ENCODE assay signal across 8 cellular contexts in the genomic region with DNA sequence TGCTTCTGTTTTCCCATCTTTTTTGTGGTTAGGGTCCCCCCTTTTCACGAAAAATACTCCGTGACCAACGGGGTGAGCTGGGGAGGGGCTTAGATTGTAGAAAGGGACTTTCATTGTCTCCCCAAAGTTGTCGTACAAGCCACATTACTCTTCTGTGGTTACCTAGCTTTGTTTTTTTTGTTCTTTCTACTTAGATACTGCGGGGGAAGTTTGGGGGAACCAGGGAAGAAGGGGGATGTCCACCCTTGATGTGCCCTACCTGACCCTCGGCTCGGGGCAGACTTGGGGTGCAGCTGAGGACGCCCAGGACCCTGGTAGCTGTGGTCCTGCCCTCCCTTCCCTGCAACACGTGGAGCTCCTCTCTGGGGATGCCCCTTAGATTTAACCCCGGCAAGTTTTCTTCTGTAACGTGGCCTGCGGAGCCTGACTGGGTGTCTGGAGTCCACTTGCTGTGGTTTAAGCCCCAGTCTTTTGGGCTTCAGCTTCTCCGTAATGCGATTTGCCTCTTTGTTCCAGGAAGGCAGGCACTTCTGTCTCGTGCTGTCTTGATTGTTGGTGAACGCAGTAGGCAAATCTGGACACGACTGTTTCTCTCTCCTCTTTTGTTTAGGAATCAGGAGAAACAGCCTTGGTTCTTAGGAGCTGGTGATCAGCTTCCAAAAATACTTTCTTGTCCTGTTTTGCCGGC. TPM values are rescaled to one million over a fixed set of nuclear protein-coding genes. Genes with fewer than 3 reads are reported as not detected.
DNase-seq lines count a peak whose midpoint lies in the region; ATAC-seq and TF ChIP-seq lines count a peak whose summit lies in the region.

No MANE protein-coding gene starts in this region.

- intact Hi-C loops in MCF 10A (cut with micrococcal nuclease) = loop anchor here (1.0 to 5.0 kb wide), 2 partner anchors 76 to 77 kb away; no protein-coding TSS in a partner anchor

- peak; percentile 15 to 76 (median 59) for DNase-seq in CD8-positive, alpha-beta memory T cell
- DNase-seq in T-helper 2 cell treated with Interferon-gamma antibody and Interleukin-4, amounts not matched to agents 5 μg/mL and 100 μg/mL, for 36 hours (ENCODE audit: low spot score) = peak; percentile 33
- peak; percentile 47 for DNase-seq in MCF 10A (ENCODE audit: unreplicated experiment)
- DNase-seq in iPS-NIHi7 (ENCODE audit: extremely low spot score) = peak; percentile 45
- peak; percentile 33 for DNase-seq in stimulated activated CD4-positive, alpha-beta T cell treated with anti-CD3 and anti-CD28 coated beads, Interleukin-12 subunit alpha, Interleukin-12 subunit beta, amount 100 ng/mL, for 4 hours

- H3K27me3 Mint-ChIP-seq in CD8-positive, alpha-beta memory T cell = peaks cover 0 to 5% of the 10 kb centered on the region in 2 donors
- peaks cover 5% of the 10 kb centered on the region for H3K27me3 Mint-ChIP-seq in T-helper 2 cell treated with Interferon-gamma antibody and Interleukin-4, amounts not matched to agents 5 μg/mL and 100 μg/mL, for 36 hours (ENCODE audit: low read depth)
- H3K27me3 Mint-ChIP-seq in MCF 10A (ENCODE audit: insufficient read depth, unreplicated experiment) = no peaks in the 10 kb centered on the region

- peak overlapping the region; percentile 90 for H3K27ac ChIP-seq in CD8-positive, alpha-beta memory T cell (ENCODE audit: low read depth, low read length)
- peak overlapping the region; percentile 54; the same call in 1 of the 2 replicates for H3K27ac ChIP-seq in HUES6 (ENCODE audit: low read depth, low read length)

- no peaks in the 10 kb centered on the region for H3K9me3 Mint-ChIP-seq in CD8-positive, alpha-beta memory T cell
- H3K9me3 Mint-ChIP-seq in T-helper 2 cell treated with Interferon-gamma antibody and Interleukin-4, amounts not matched to agents 5 μg/mL and 100 μg/mL, for 36 hours = no peaks in the 10 kb centered on the region
- H3K9me3 Mint-ChIP-seq in MCF 10A (ENCODE audit: unreplicated experiment) = no peaks in the 10 kb centered on the region

- H3K4me1 Mint-ChIP-seq in CD8-positive, alpha-beta memory T cell = peaks cover 38 to 55% (median 50%) of the 10 kb centered on the region in 3 donors
- H3K4me1 Mint-ChIP-seq in T-helper 2 cell treated with Interferon-gamma antibody and Interleukin-4, amounts not matched to agents 5 μg/mL and 100 μg/mL, for 36 hours (ENCODE audit: low read depth) = peaks cover 39% of the 10 kb centered on the region
- H3K4me1 Mint-ChIP-seq in MCF 10A (ENCODE audit: insufficient read depth, unreplicated experiment) = peaks cover 23% of the 10 kb centered on the region

- no peaks in the 10 kb centered on the region for H3K27me3 ChIP-seq in CD8-positive, alpha-beta memory T cell (ENCODE audit: insufficient read depth, low read length, poor library complexity, severe bottlenecking)
- H3K27me3 ChIP-seq in HUES6 (ENCODE audit: control insufficient read depth, insufficient read depth, low read length) = no peaks in the 10 kb centered on the region

- peak overlapping the region; percentile 93 to 99 (median 97) for H3K4me3 Mint-ChIP-seq in CD8-positive, alpha-beta memory T cell
- peak overlapping the region; percentile 99 for H3K4me3 Mint-ChIP-seq in T-helper 2 cell treated with Interferon-gamma antibody and Interleukin-4, amounts not matched to agents 5 μg/mL and 100 μg/mL, for 36 hours
- H3K4me3 Mint-ChIP-seq in MCF 10A (ENCODE audit: unreplicated experiment) = peak overlapping the region; percentile 87

- TF ChIP-seq CTCF in MCF 10A (IDR thresholded peaks at IDR 0.05; ENCODE audit: unreplicated experiment) = no peak

- no peaks in the 10 kb centered on the region for H3K36me3 ChIP-seq in CD8-positive, alpha-beta memory T cell (ENCODE audit: insufficient read depth, low read length)
- H3K36me3 ChIP-seq in HUES6 (ENCODE audit: control insufficient read depth, insufficient read depth, low read length) = no peaks in the 10 kb centered on the region

- peaks cover 0 to 20% (median 4%) of the 10 kb centered on the region in 3 donors for H3K36me3 Mint-ChIP-seq in CD8-positive, alpha-beta memory T cell
- H3K36me3 Mint-ChIP-seq in T-helper 2 cell treated with Interferon-gamma antibody and Interleukin-4, amounts not matched to agents 5 μg/mL and 100 μg/mL, for 36 hours (ENCODE audit: low read depth) = peaks cover 31% of the 10 kb centered on the region
- H3K36me3 Mint-ChIP-seq in MCF 10A (ENCODE audit: insufficient read depth, unreplicated experiment) = peaks cover 4% of the 10 kb centered on the region

- H3K9me3 ChIP-seq in CD8-positive, alpha-beta memory T cell (ENCODE audit: low read length) = no peaks in the 10 kb centered on the region
- H3K9me3 ChIP-seq in HUES6 (ENCODE audit: control insufficient read depth, insufficient read depth, low read depth, low read length) = no peaks in the 10 kb centered on the region

- H3K9ac ChIP-seq in HUES6 (ENCODE audit: low read length) = peak overlapping the region; percentile 85

- H3K4me1 ChIP-seq in CD8-positive, alpha-beta memory T cell (ENCODE audit: insufficient read depth, low read length) = peaks cover 27% of the 10 kb centered on the region
- H3K4me1 ChIP-seq in HUES6 (ENCODE audit: control insufficient read depth, insufficient read depth, low read length) = peaks cover 10% of the 10 kb centered on the region

- no TSS peak for BruUV-seq in MCF 10A (replicated peaks; lab: Mats Ljungman, UMichigan)

- H3K27ac Mint-ChIP-seq in CD8-positive, alpha-beta memory T cell = peak overlapping the region; percentile 97 to 100 (median 99)
- peak overlapping the region; percentile 98 for H3K27ac Mint-ChIP-seq in T-helper 2 cell treated with Interferon-gamma antibody and Interleukin-4, amounts not matched to agents 5 μg/mL and 100 μg/mL, for 36 hours
- H3K27ac Mint-ChIP-seq in MCF 10A (ENCODE audit: low read depth, unreplicated experiment) = peak overlapping the region; percentile 92

- peak overlapping the region; percentile 68 for H3K4me3 ChIP-seq in CD8-positive, alpha-beta memory T cell (ENCODE audit: low read length)
- H3K4me3 ChIP-seq in HUES6 (ENCODE audit: low read depth, low read length) = peak overlapping the region; percentile 78

- POLR2A ChIA-PET in CD8-positive, alpha-beta memory T cell (lab: Charles Lee) = interaction anchor here (0.7 to 1.5 kb wide), 2 partner anchors 9 to 62 kb away, joined by 5 to 17 read pairs; a partner anchor contains a TSS
- POLR2A ChIA-PET in MCF 10A (lab: Yijun Ruan, JAX) = interaction anchor here (0.7 to 3.7 kb wide), 18 partner anchors 9 to 307 kb away, joined by 3 to 32 read pairs (median 5); a partner anchor contains a TSS

- ATAC-seq in GM18502 (IDR thresholded peaks at IDR 0.05; ENCODE audit: poor library complexity, unreplicated experiment) (no peak), HG03520 (IDR thresholded peaks at IDR 0.05; ENCODE audit: unreplicated experiment) (no peak)

- CTCF ChIA-PET in CD8-positive, alpha-beta memory T cell (lab: Charles Lee) = interaction anchor here (1.2 to 1.6 kb wide), 4 partner anchors 10 to 83 kb away, joined by 3 to 5 read pairs (median 4); no protein-coding TSS in a partner anchor
- CTCF ChIA-PET in MCF 10A (lab: Yijun Ruan, JAX) = interaction anchor here (0.5 to 1.3 kb wide), 5 partner anchors 45 to 156 kb away, joined by 3 to 11 read pairs (median 3); no protein-coding TSS in a partner anchor

RNA-seq across cellular contexts. Expression of a gene that starts 0.9 kb away (rescaled TPM):
- total RNA-seq in CD8-positive, alpha-beta memory T cell = 10 to 100 TPM; 64.6 to 64.8 TPM
- 9.9 TPM for polyA plus RNA-seq in CD8-positive, alpha-beta memory T cell
- total RNA-seq in MCF 10A (2022) = 72.5 and 95.3 TPM in 2 replicates
